ENCODE assay signal across 35 cellular contexts in genomic region chrX:65877953-65878352, GRCh38.
"Had no signal": no experiment of that assay in that cellular context is flagged by ENCODE, and none has a peak within 500 bp of the region (broad histone marks: within the 10 kb centered on the region; RNA-seq: fewer than 3 reads in every experiment).

No MANE protein-coding gene starts in this region.

- H3K4me1 ChIP-seq: adrenal gland, breast epithelium, esophagus muscularis mucosa, gastroesophageal sphincter, heart right ventricle had no signal

- H3K4me1 Mint-ChIP-seq: activated B cell treated with CpG ODN at 0.5 μM for 24 hours, brain, endodermal cell had no signal

- H3K36me3 Mint-ChIP-seq: brain had no signal

- H3K27ac ChIP-seq: adrenal gland, breast epithelium, cardiac muscle cell, coronary artery, dorsolateral prefrontal cortex, esophagus muscularis mucosa, gastroesophageal sphincter, heart right ventricle, WERI-Rb-1 had no signal

- H3K9me3 ChIP-seq: adrenal gland, breast epithelium, esophagus muscularis mucosa, gastroesophageal sphincter, heart right ventricle had no signal

- ATAC-seq: activated CD4-positive, CD25-positive, alpha-beta regulatory T cell treated with anti-CD3 and anti-CD28 coated beads, Interleukin-2, amount 50 U/mL, for 24 hours; activated T-cell treated with anti-CD3 and anti-CD28 coated beads, Interleukin-2, amount 50 U/mL, for 4 hours; gastroesophageal sphincter; heart right ventricle; T-helper 17 cell had no signal

- H3K4me3 Mint-ChIP-seq: activated B cell treated with CpG ODN at 0.5 μM for 24 hours; activated naive CD4-positive, alpha-beta T cell treated with anti-CD3 and anti-CD28 coated beads for 36 hours; activated naive CD4-positive, alpha-beta T cell treated with anti-CD3 and anti-CD28 coated beads, Interleukin-2, amount 50 U/mL, for 24 hours; activated T-cell treated with anti-CD3 and anti-CD28 coated beads, Interleukin-2, amount 50 U/mL, for 4 hours; activated T-helper 1 cell treated with anti-CD3 and anti-CD28 coated beads, Interleukin-12 subunit alpha, Interleukin-12 subunit beta, Interleukin-2, Interleukin-4 antibody, amounts not matched to agents 30 ng/mL and 10 ng/mL and 1 ng/mL, durations not matched to agents 14 hours and 24 hours and 36 hours; brain; dendritic cell treated with granulocyte-macrophage colony-stimulating factor and Interleukin-4, amounts not matched to agents 40 ng/mL and 50 ng/mL, for 4 days; endodermal cell; T-helper 17 cell; T-helper 2 cell treated with Interferon-gamma antibody and Interleukin-4, amounts not matched to agents 5 μg/mL and 100 μg/mL, for 36 hours had no signal

- H3K9me3 Mint-ChIP-seq: activated B cell treated with CpG ODN at 0.5 μM for 24 hours; activated naive CD4-positive, alpha-beta T cell treated with anti-CD3 and anti-CD28 coated beads for 36 hours; activated naive CD4-positive, alpha-beta T cell treated with anti-CD3 and anti-CD28 coated beads, Interleukin-2, amount 50 U/mL, for 24 hours; dendritic cell treated with granulocyte-macrophage colony-stimulating factor and Interleukin-4, amounts not matched to agents 40 ng/mL and 50 ng/mL, for 4 days had no signal

- H3K4me3 ChIP-seq: adrenal gland, breast epithelium, cardiac muscle cell, coronary artery, dorsolateral prefrontal cortex, esophagus muscularis mucosa, gastroesophageal sphincter, heart right ventricle had no signal

- H3K27ac Mint-ChIP-seq: activated B cell treated with CpG ODN at 0.5 μM for 24 hours; activated naive CD4-positive, alpha-beta T cell treated with anti-CD3 and anti-CD28 coated beads for 36 hours; activated naive CD4-positive, alpha-beta T cell treated with anti-CD3 and anti-CD28 coated beads, Interleukin-2, amount 50 U/mL, for 24 hours; activated T-helper 1 cell treated with anti-CD3 and anti-CD28 coated beads, Interleukin-12 subunit alpha, Interleukin-12 subunit beta, Interleukin-2, Interleukin-4 antibody, amounts not matched to agents 30 ng/mL and 10 ng/mL and 1 ng/mL, durations not matched to agents 14 hours and 24 hours and 36 hours; activated T-helper 2 cell treated with anti-CD3 and anti-CD28 coated beads, Interferon-gamma antibody, Interleukin-2, Interleukin-4, amounts not matched to agents 10 μg/mL and 5 μg/mL and 100 μg/mL, durations not matched to agents 14 hours and 24 hours and 36 hours; brain; dendritic cell treated with granulocyte-macrophage colony-stimulating factor and Interleukin-4, amounts not matched to agents 40 ng/mL and 50 ng/mL, for 4 days; endodermal cell; T-helper 17 cell; T-helper 2 cell treated with Interferon-gamma antibody and Interleukin-4, amounts not matched to agents 5 μg/mL and 100 μg/mL, for 36 hours had no signal

- DNase-seq: activated B cell treated with CpG ODN at 0.5 μM for 24 hours; activated CD4-positive, alpha-beta T cell treated with anti-CD3 and anti-CD28 coated beads for 48 hours; activated CD4-positive, alpha-beta T cell treated with anti-CD3 and anti-CD28 coated beads, Interleukin-2, amount 50 U/mL, for 1 hour; activated CD4-positive, alpha-beta T cell treated with anti-CD3 and anti-CD28 coated beads, Interleukin-2, amount 50 U/mL, for 48 hours; activated CD8-positive, alpha-beta memory T cell treated with anti-CD3 and anti-CD28 coated beads, Interleukin-2, amount 50 U/mL, for 48 hours; activated effector memory CD4-positive, alpha-beta T cell treated with anti-CD3 and anti-CD28 coated beads, Interleukin-2, amount 50 U/mL, for 16 hours; activated naive CD4-positive, alpha-beta T cell treated with anti-CD3 and anti-CD28 coated beads for 36 hours; activated T-cell treated with anti-CD3 and anti-CD28 coated beads for 4 hours; activated T-cell treated with anti-CD3 and anti-CD28 coated beads, Interleukin-2, amount 50 U/mL, for 4 hours; adrenal gland; amygdala; aorta; central memory CD4-positive, alpha-beta T cell; cerebellar nuclear complex; dorsolateral prefrontal cortex; effector memory CD4-positive, alpha-beta T cell; endodermal cell; foreskin melanocyte; heart right ventricle; T-helper 1 cell; T-helper 17 cell; T1000; WERI-Rb-1 had no signal

- H3K27me3 Mint-ChIP-seq: activated B cell treated with CpG ODN at 0.5 μM for 24 hours; activated naive CD4-positive, alpha-beta T cell treated with anti-CD3 and anti-CD28 coated beads, Interleukin-2, amount 50 U/mL, for 24 hours; brain; T-helper 17 cell had no signal
